11 cellular contexts compared by ENCODE assay signal in genomic region chr6:139286438-139286837, GRCh38. TPM values are rescaled to one million over a fixed set of nuclear protein-coding genes. Genes with fewer than 3 reads are reported as not detected.
DNase-seq lines count a peak whose midpoint lies in the region; ATAC-seq and TF ChIP-seq lines count a peak whose summit lies in the region.
"Not testable (repeated sequence)": the region's sequence is repeated elsewhere in the genome, so short reads cannot be mapped to it uniquely, and the experiment has no call there.
"Had no signal": no experiment of that assay in that cellular context is flagged by ENCODE, and none has a peak within 500 bp of the region (broad histone marks: within the 10 kb centered on the region; RNA-seq: fewer than 3 reads in every experiment).

No MANE protein-coding gene starts in this region.

- not testable (repeated sequence) for H3K9me3 ChIP-seq in HEK293 (ENCODE audit: control insufficient read depth, insufficient read depth, low read depth, low read length); OCI-LY7 (ENCODE audit: low read length); left ventricle myocardium inferior (replicated peaks); psoas muscle; gastrocnemius medialis; skeletal muscle tissue (ENCODE audit: control insufficient read depth in 3 of 3, low read length in 3 of 3)

- peak overlapping the region; percentile 25 for H3K27ac Mint-ChIP-seq in stimulated activated naive B cell treated with anti-CD40 and anti-IgM and Interleukin-4, amounts not matched to agents 10 μg/mL and 1 μg/mL and 100 μg/mL, for 72 hours

- not testable (repeated sequence) for H3K36me3 ChIP-seq in HEK293 (ENCODE audit: control insufficient read depth in 2 of 2, insufficient read depth in 1 of 2, low read length in 2 of 2); left ventricle myocardium inferior; gastrocnemius medialis
- peaks cover 29% of the 10 kb centered on the region for H3K36me3 ChIP-seq in OCI-LY7 (ENCODE audit: insufficient read depth, low read length)
- peaks cover 0 to 10% of the 10 kb centered on the region in 2 donors for H3K36me3 ChIP-seq in psoas muscle (ENCODE audit: insufficient read depth in 1 of 2, low read depth in 1 of 2)
- H3K36me3 ChIP-seq in skeletal muscle tissue (ENCODE audit: control insufficient read depth in 3 of 3, insufficient read depth in 3 of 3, low read length in 3 of 3) = peaks cover 6 to 27% (median 23%) of the 10 kb centered on the region in 3 donors

- not testable (repeated sequence) for TF ChIP-seq CTCF in HEK293 (tag by site-specific recombination; IDR thresholded peaks at IDR 0.05); OCI-LY7 (conservative IDR thresholded peaks at IDR 0.05; ENCODE audit: low read length); left ventricle myocardium inferior (IDR thresholded peaks at IDR 0.05; ENCODE audit: borderline replicate concordance); psoas muscle (IDR thresholded peaks at IDR 0.05); gastrocnemius medialis (IDR thresholded peaks at IDR 0.05 in 4 of 5, conservative IDR thresholded peaks at IDR 0.05 in 1 of 5)

- POLR2A ChIA-PET in HEK293 (lab: Yijun Ruan, JAX) = not testable (repeated sequence)
- POLR2A ChIA-PET in OCI-LY7 (lab: Charles Lee) = interaction anchor here (1.1 to 2.9 kb wide), 4 partner anchors 11 to 37 kb away, joined by 3 to 15 read pairs (median 5); no protein-coding TSS in a partner anchor

- intact Hi-C loops in OCI-LY7 (cut with micrococcal nuclease; ENCODE audit: unreplicated experiment); left ventricle myocardium inferior (cut with micrococcal nuclease); psoas muscle (cut with DNase I): not testable (repeated sequence)
- intact Hi-C loops in Right ventricle myocardium inferior (cut with DNase I) = loop anchor here (5.0 kb wide), 2 partner anchors 34 to 149 kb away; partner anchors contain the start of gene HECA
- intact Hi-C loops in gastrocnemius medialis (cut with DNase I; ENCODE audit: low total_unique reads) = loop anchor here (5.0 kb wide), 1 partner anchor 766 kb away; no protein-coding TSS in a partner anchor

- H4K20me1 ChIP-seq in OCI-LY7 (ENCODE audit: insufficient read depth, low read length) = not testable (repeated sequence)

- not testable (repeated sequence) for H3K27me3 Mint-ChIP-seq in stimulated activated naive B cell treated with anti-CD40 and anti-IgM and Interleukin-4, amounts not matched to agents 10 μg/mL and 1 μg/mL and 100 μg/mL, for 72 hours

- TF ChIP-seq POLR2A in gastrocnemius medialis (IDR thresholded peaks at IDR 0.05) = peak in 1 of 2 donors; percentile 18

- BruUV-seq in OCI-LY7 (replicated peaks; lab: Mats Ljungman, UMichigan) = not testable (repeated sequence)

- 37 to 61% (median 49%) methylated on average over 10 of the region's 10 CpGs for WGBS in psoas muscle, 3 donors

- H3K9ac ChIP-seq in skeletal muscle tissue (ENCODE audit: low read depth in 1 of 3, low read length in 3 of 3) = not testable (repeated sequence)

- CTCF ChIA-PET in HEK293 (lab: Yijun Ruan, JAX) = not testable (repeated sequence)
- CTCF ChIA-PET in OCI-LY7 (lab: Charles Lee; ENCODE audit: unreplicated experiment) = interaction anchor here (0.7 kb wide), 1 partner anchor 10 kb away, joined by 5 read pairs; no protein-coding TSS in a partner anchor

- H3K9me3 Mint-ChIP-seq in stimulated activated naive B cell treated with anti-CD40 and anti-IgM and Interleukin-4, amounts not matched to agents 10 μg/mL and 1 μg/mL and 100 μg/mL, for 72 hours = not testable (repeated sequence)

- H3K27me3 ChIP-seq in left ventricle myocardium inferior (ENCODE audit: low read depth); psoas muscle (ENCODE audit: insufficient read depth in 3 of 3, low read length in 2 of 3); gastrocnemius medialis; skeletal muscle tissue (ENCODE audit: control insufficient read depth in 3 of 3, insufficient read depth in 3 of 3, low read length in 3 of 3): not testable (repeated sequence)

- H3K4me1 Mint-ChIP-seq in stimulated activated naive B cell treated with anti-CD40 and anti-IgM and Interleukin-4, amounts not matched to agents 10 μg/mL and 1 μg/mL and 100 μg/mL, for 72 hours = peaks cover 12 to 40% of the 10 kb centered on the region in 2 donors

- H3K9me2 ChIP-seq in OCI-LY7 (ENCODE audit: insufficient read depth, low read length) = not testable (repeated sequence)

- not testable (repeated sequence) for H2AFZ ChIP-seq in OCI-LY7 (ENCODE audit: low read length)

- DNase-seq in OCI-LY7 (ENCODE audit: low spot score) = peak; percentile 49
- DNase-seq in Right ventricle myocardium inferior (ENCODE audit: missing footprints) = peak; percentile 46
- DNase-seq in left ventricle myocardium inferior; psoas muscle; stimulated activated naive B cell treated with anti-CD40 and anti-IgM and Interleukin-4, amounts not matched to agents 10 μg/mL and 1 μg/mL and 100 μg/mL, for 72 hours: not testable (repeated sequence)
- peak; percentile 52 to 57 for DNase-seq in gastrocnemius medialis

- H3K79me2 ChIP-seq in OCI-LY7 (ENCODE audit: insufficient read depth, low read depth, low read length) = peaks cover 33% of the 10 kb centered on the region; the same call in 1 of the 2 replicates

- not testable (repeated sequence) for ATAC-seq in Right ventricle myocardium inferior; gastrocnemius medialis; stimulated activated naive B cell treated with anti-CD40 and anti-IgM and Interleukin-4, amounts not matched to agents 10 μg/mL and 1 μg/mL and 100 μg/mL, for 72 hours (replicated peaks)
- ATAC-seq in psoas muscle = peak in 2 of 4 donors; percentile 37 to 67

- H3K4me1 ChIP-seq in HEK293 (ENCODE audit: control insufficient read depth, insufficient read depth, low read length) = not testable (repeated sequence)
- peaks cover 53% of the 10 kb centered on the region for H3K4me1 ChIP-seq in OCI-LY7 (ENCODE audit: insufficient read depth, low read length, poor library complexity, severe bottlenecking)
- peaks cover 45% of the 10 kb centered on the region for H3K4me1 ChIP-seq in left ventricle myocardium inferior
- H3K4me1 ChIP-seq in psoas muscle = peaks cover 19% of the 10 kb centered on the region
- H3K4me1 ChIP-seq in gastrocnemius medialis = peaks cover 58 to 67% of the 10 kb centered on the region in 2 donors
- H3K4me1 ChIP-seq in skeletal muscle tissue (ENCODE audit: control insufficient read depth in 3 of 3, insufficient read depth in 3 of 3, low read length in 3 of 3) = peaks cover 26 to 37% (median 34%) of the 10 kb centered on the region in 3 donors

- peaks cover 3 to 14% of the 10 kb centered on the region in 2 donors for H3K36me3 Mint-ChIP-seq in stimulated activated naive B cell treated with anti-CD40 and anti-IgM and Interleukin-4, amounts not matched to agents 10 μg/mL and 1 μg/mL and 100 μg/mL, for 72 hours

- H3K4me2 ChIP-seq in OCI-LY7 (ENCODE audit: low read length) = not testable (repeated sequence)

- not testable (repeated sequence) for H3K4me3 Mint-ChIP-seq in stimulated activated naive B cell treated with anti-CD40 and anti-IgM and Interleukin-4, amounts not matched to agents 10 μg/mL and 1 μg/mL and 100 μg/mL, for 72 hours

- not testable (repeated sequence) for H3K27ac ChIP-seq in HEK293 (ENCODE audit: extremely low read depth, low read depth, low read length); OCI-LY7 (ENCODE audit: low read depth, low read length, poor library complexity, severe bottlenecking); skeletal muscle tissue (ENCODE audit: low read depth, low read length)
- H3K27ac ChIP-seq in left ventricle myocardium inferior (replicated peaks) = peak overlapping the region; percentile 46
- peak overlapping the region; percentile 98 for H3K27ac ChIP-seq in psoas muscle
- H3K27ac ChIP-seq in gastrocnemius medialis = peak overlapping the region; percentile 92 to 96 (median 94)

- not testable (repeated sequence) for H3K4me3 ChIP-seq in HEK293 (ENCODE audit: low read depth, low read length); OCI-LY7 (ENCODE audit: low read depth, low read length, poor library complexity, severe bottlenecking); gastrocnemius medialis
- H3K4me3 ChIP-seq in left ventricle myocardium inferior (peak overlapping the region; percentile 9), psoas muscle (peak overlapping the region; percentile 68), skeletal muscle tissue (ENCODE audit: low read length in 3 of 3) (peak overlapping the region; percentile 30 to 59 (median 45))

- in situ Hi-C loops in gastrocnemius medialis (cut with MboI; ENCODE audit: low sequenced_read_pairs in 4 of 4) = not testable (repeated sequence)

TF ChIP-seq in HEK293, 187 proteins besides CTCF, POLR2A, EP300 and RAD21:
- TF ChIP-seq ZNF610 (tag by site-specific recombination; IDR thresholded peaks at IDR 0.05; ENCODE audit: borderline replicate concordance) = peak; percentile 82; the same call in 1 of the 2 replicates

RNA-seq across cellular contexts. Expression of gene TXLNB, which starts 5.4 kb away (rescaled TPM):
- 7.3 and 7.9 TPM in 2 replicates for total RNA-seq in OCI-LY7 (2014; rRNA removed; shearing (Covaris generic))
- total RNA-seq in OCI-LY7 (2022) (12.4 and 13.0 TPM in 2 replicates), Right ventricle myocardium inferior (122 TPM), left ventricle myocardium inferior (137 TPM), psoas muscle (100 to 1,000 TPM; 128 to 230 (median 158) TPM), gastrocnemius medialis (100 to 1,000 TPM in 2 of 4 donors, 10 to 100 TPM in 2; 58.3 to 197 (median 124) TPM), skeletal muscle tissue (60.0 TPM)
- polyA plus RNA-seq in psoas muscle = 10 to 100 TPM in 2 of 3 donors, 1 to 10 TPM in 1; 1.8 to 40.7 (median 32.1) TPM
- total RNA-seq: A673, Caco-2 had no signal
- polyA plus RNA-seq: A549 had no signal
